In genomic region chr10:47049056-47049851, GRCh38 we compare ENCODE assay signal across 14 cellular contexts.
"Had no signal": no experiment of that assay in that cellular context is flagged by ENCODE, and none has a peak within 500 bp of the region (broad histone marks: within the 10 kb centered on the region; RNA-seq: fewer than 3 reads in every experiment).

No MANE protein-coding gene starts in this region.

- H3K27me3 ChIP-seq: body of pancreas had no signal

- H3K9me3 Mint-ChIP-seq: activated B cell treated with CpG ODN at 0.5 μM for 24 hours; activated CD4-positive, alpha-beta T cell treated with anti-CD3 and anti-CD28 coated beads, Interleukin-2, amount 10 ng/mL, durations not matched to agents 24 days and 14 days; mesothelial cell of epicardium; stimulated activated memory B cell treated with anti-CD40 and anti-IgM and Interleukin-4, amounts not matched to agents 10 μg/mL and 1 μg/mL and 100 μg/mL, for 72 hours; T-helper 2 cell treated with Interferon-gamma antibody and Interleukin-4, amounts not matched to agents 5 μg/mL and 100 μg/mL, for 36 hours had no signal

- DNase-seq: activated CD4-positive, alpha-beta T cell treated with anti-CD3 and anti-CD28 coated beads, Interleukin-2, amount 10 ng/mL, durations not matched to agents 24 days and 14 days; activated naive CD4-positive, alpha-beta T cell; central memory CD4-positive, alpha-beta T cell; cortex of kidney; effector CD4-positive, alpha-beta T cell; foreskin keratinocyte; trophoblast cell had no signal

- H3K27ac Mint-ChIP-seq: activated B cell treated with CpG ODN at 0.5 μM for 24 hours; activated CD4-positive, alpha-beta T cell treated with anti-CD3 and anti-CD28 coated beads, Interleukin-2, amount 10 ng/mL, durations not matched to agents 24 days and 14 days; mesothelial cell of epicardium; stimulated activated memory B cell treated with anti-CD40 and anti-IgM and Interleukin-4, amounts not matched to agents 10 μg/mL and 1 μg/mL and 100 μg/mL, for 72 hours; T-helper 2 cell treated with Interferon-gamma antibody and Interleukin-4, amounts not matched to agents 5 μg/mL and 100 μg/mL, for 36 hours had no signal

- H3K27ac ChIP-seq: body of pancreas, foreskin keratinocyte, lower lobe of right lung had no signal

- H3K36me3 ChIP-seq: lower lobe of right lung had no signal

- H3K4me3 Mint-ChIP-seq: activated B cell treated with CpG ODN at 0.5 μM for 24 hours; activated CD4-positive, alpha-beta T cell treated with anti-CD3 and anti-CD28 coated beads, Interleukin-2, amount 10 ng/mL, durations not matched to agents 24 days and 14 days; activated CD8-positive, alpha-beta T cell treated with anti-CD3 and anti-CD28 coated beads, Interleukin-2, amount 10 ng/mL, durations not matched to agents 7 days and 5 days; mesothelial cell of epicardium; stimulated activated memory B cell treated with anti-CD40 and anti-IgM and Interleukin-4, amounts not matched to agents 10 μg/mL and 1 μg/mL and 100 μg/mL, for 72 hours; T-helper 2 cell treated with Interferon-gamma antibody and Interleukin-4, amounts not matched to agents 5 μg/mL and 100 μg/mL, for 36 hours had no signal

- H3K4me1 Mint-ChIP-seq: activated B cell treated with CpG ODN at 0.5 μM for 24 hours; stimulated activated memory B cell treated with anti-CD40 and anti-IgM and Interleukin-4, amounts not matched to agents 10 μg/mL and 1 μg/mL and 100 μg/mL, for 72 hours had no signal

- H3K27me3 Mint-ChIP-seq: activated B cell treated with CpG ODN at 0.5 μM for 24 hours; activated CD4-positive, alpha-beta T cell treated with anti-CD3 and anti-CD28 coated beads, Interleukin-2, amount 10 ng/mL, durations not matched to agents 24 days and 14 days; stimulated activated memory B cell treated with anti-CD40 and anti-IgM and Interleukin-4, amounts not matched to agents 10 μg/mL and 1 μg/mL and 100 μg/mL, for 72 hours had no signal

- H3K4me3 ChIP-seq: body of pancreas, lower lobe of right lung had no signal

- H3K4me1 ChIP-seq: foreskin keratinocyte had no signal

- H3K9me3 ChIP-seq: body of pancreas, lower lobe of right lung had no signal

- H3K36me3 Mint-ChIP-seq: mesothelial cell of epicardium; stimulated activated memory B cell treated with anti-CD40 and anti-IgM and Interleukin-4, amounts not matched to agents 10 μg/mL and 1 μg/mL and 100 μg/mL, for 72 hours had no signal

- ATAC-seq: activated CD8-positive, alpha-beta T cell treated with anti-CD3 and anti-CD28 coated beads, Interleukin-2, amount 10 ng/mL, durations not matched to agents 7 days and 5 days; body of pancreas; foreskin keratinocyte; lower lobe of right lung; stimulated activated memory B cell treated with anti-CD40 and anti-IgM and Interleukin-4, amounts not matched to agents 10 μg/mL and 1 μg/mL and 100 μg/mL, for 72 hours had no signal
